In genomic region chr15:30514545-30514944, GRCh38 we compare ENCODE assay signal across 17 cellular contexts. TPM values are rescaled to one million over a fixed set of nuclear protein-coding genes. Genes with fewer than 3 reads are reported as not detected.
DNase-seq lines count a peak whose midpoint lies in the region; ATAC-seq, FAIRE-seq and TF ChIP-seq lines count a peak whose summit lies in the region.
"Not testable (repeated sequence)": the region's sequence is repeated elsewhere in the genome, so short reads cannot be mapped to it uniquely, and the experiment has no call there.
"Had no signal": no experiment of that assay in that cellular context is flagged by ENCODE, and none has a peak within 500 bp of the region (broad histone marks: within the 10 kb centered on the region; RNA-seq: fewer than 3 reads in every experiment).

No MANE protein-coding gene starts in this region.

- H3K9me3 Mint-ChIP-seq in GM23338, WTC11: not testable (repeated sequence)

- H3K79me2 ChIP-seq in GM23338 (replicated peaks; ENCODE audit: insufficient read depth), result not testable (repeated sequence)

- CTCF ChIA-PET in A549 (lab: Yijun Ruan, JAX); WTC11 (lab: Charles Lee): not testable (repeated sequence)

- not testable (repeated sequence) for H2AFZ ChIP-seq in GM23338

- not testable (repeated sequence) for H3K9me3 ChIP-seq in A549; RWPE2 (ENCODE audit: severe bottlenecking); small intestine (ENCODE audit: control insufficient read depth, low read depth)

- not testable (repeated sequence) for H3K27me3 ChIP-seq in GM23338 (ENCODE audit: insufficient read depth); RWPE2 (ENCODE audit: insufficient read depth, poor library complexity, severe bottlenecking); small intestine (ENCODE audit: control insufficient read depth in 2 of 2, insufficient read depth in 2 of 2, low read length in 2 of 2)

- not testable (repeated sequence) for H3K4me1 ChIP-seq in A549; GM23338 (ENCODE audit: insufficient read depth); RWPE2 (ENCODE audit: insufficient read depth, poor library complexity, severe bottlenecking); small intestine (ENCODE audit: control insufficient read depth in 2 of 2, insufficient read depth in 1 of 2, low read depth in 1 of 2, low read length in 1 of 2)

- not testable (repeated sequence) for H3F3A ChIP-seq in GM23338 (replicated peaks; ENCODE audit: low read depth)

- not testable (repeated sequence) for TF ChIP-seq POLR2A in A549 (IDR thresholded peaks at IDR 0.05; ENCODE audit: low read length); GM12891 (IDR thresholded peaks at IDR 0.05; ENCODE audit: low read depth, low read length)

- H3K27me3 Mint-ChIP-seq in GM23338 (ENCODE audit: insufficient read depth, low read depth, poor library complexity); WTC11 (ENCODE audit: low read depth): not testable (repeated sequence)

- no CpG with 5 or more reads among the region's 4 CpGs for WGBS in A549 (ENCODE audit: missing lambda C conversion rate)
- no CpG with 5 or more reads among the region's 4 CpGs for whole genome bisulfite sequencing in small intestine, 3 donors

- not testable (repeated sequence) for H3K4me2 ChIP-seq in A549, GM23338

- not testable (repeated sequence) for DNase-seq in A549 (ENCODE audit: low read depth in 1 of 2, low spot score in 1 of 2); GM12891 (ENCODE audit: insufficient read length, low spot score); GM23338 (ENCODE audit: low spot score); RWPE2 (ENCODE audit: low spot score); WTC11 (ENCODE audit: low spot score); small intestine

- H3K4me3 ChIP-seq in A549; GM23338; RWPE2 (ENCODE audit: severe bottlenecking); small intestine (ENCODE audit: low read depth in 1 of 2, low read length in 2 of 2): not testable (repeated sequence)

- H3K36me3 ChIP-seq in GM23338 (ENCODE audit: insufficient read depth); RWPE2 (ENCODE audit: low read depth); small intestine (ENCODE audit: control insufficient read depth in 2 of 2, insufficient read depth in 2 of 2, low read length in 2 of 2): not testable (repeated sequence)

- not testable (repeated sequence) for H3K27ac ChIP-seq in A549; GM23338 (ENCODE audit: low read depth); RWPE2 (ENCODE audit: poor library complexity, severe bottlenecking); small intestine (ENCODE audit: low read depth in 1 of 2, low read length in 1 of 2)

- ATAC-seq in A549, result peak; percentile 49 to 54; a peak in 2 of 6 replicates
- peak; percentile 70 for ATAC-seq in GM23338
- ATAC-seq in RWPE2 (ENCODE audit: low read depth), result peak; percentile 31; the same call in 1 of the 3 replicates
- ATAC-seq in WTC11, result peak; percentile 82

- not testable (repeated sequence) for H3K9me2 ChIP-seq in GM23338 (ENCODE audit: insufficient read depth)

- not testable (repeated sequence) for H4K20me1 ChIP-seq in GM23338 (replicated peaks; ENCODE audit: insufficient read depth)

- POLR2A ChIA-PET in A549 (lab: Yijun Ruan, JAX); WTC11 (lab: Charles Lee): not testable (repeated sequence)

- H3K4me1 Mint-ChIP-seq in GM23338, WTC11: not testable (repeated sequence)

- H3K36me3 Mint-ChIP-seq in GM23338 (ENCODE audit: low read depth); WTC11: not testable (repeated sequence)

- TF ChIP-seq EP300 in A549 (IDR thresholded peaks at IDR 0.05), result not testable (repeated sequence)

- not testable (repeated sequence) for TF ChIP-seq RAD21 in A549 (conservative IDR thresholded peaks at IDR 0.05 in 1 of 2, IDR thresholded peaks at IDR 0.05 in 1 of 2)

- not testable (repeated sequence) for FAIRE-seq in A549 (lab: Jason Lieb, UNC)
- FAIRE-seq in GM12891 (lab: Jason Lieb, UNC) (peak; percentile 59), colon (lab: Jason Lieb, UNC) (peak; percentile 80), small intestine (lab: Jason Lieb, UNC) (peak; percentile 77)

- H3K27ac Mint-ChIP-seq in GM23338, WTC11: not testable (repeated sequence)

- not testable (repeated sequence) for H3K4me3 Mint-ChIP-seq in GM23338, WTC11

- not testable (repeated sequence) for TF ChIP-seq CTCF in A549 (IDR thresholded peaks at IDR 0.05); GM23338 (conservative IDR thresholded peaks at IDR 0.05; ENCODE audit: low read depth in 2 of 2); RWPE2 (IDR thresholded peaks at IDR 0.05; ENCODE audit: poor library complexity, severe bottlenecking); WTC11 (IDR thresholded peaks at IDR 0.05)

RNA-seq across cellular contexts. Expression of gene GOLGA8Q, which starts 37.3 kb away (rescaled TPM):
- polyA plus RNA-seq in A549 (2011; rRNA removed) (0.34 and 0.45 TPM in 2 replicates), A549 (2017; fragmentation: RNase III; extraction: RNeasy Plus Mini Kit Qiagen cat#74134 plus additional on column Dnase treatment) (0.12 to 0.36 TPM (median 0.25 TPM) in 3 replicates), GM23338 (2016; fragmentation: Nextera tagmentation; extraction: Ambion mirVana) (not detected in 2 replicates), small intestine (under 1 TPM in 1 of 3 donors, not detected in 2; 0.21 TPM)
- polyA plus RNA-seq in A549 (2012; cell fraction: cytosol; rRNA removed), result 0.07 and 0.08 TPM in 2 replicates
- polyA plus RNA-seq in A549 (2012; cell fraction: nucleus; rRNA removed), result 0.40 and 0.44 TPM in 2 replicates
- 0.12 and 0.15 TPM in 2 replicates for polyA minus RNA-seq in A549 (2011; rRNA and poly(A)+ RNA removed)
- polyA plus RNA-seq in GM12891 (2012; ENCODE audit: low read depth, missing spikeins), result not detected
- not detected in 2 replicates for total RNA-seq in GM23338 (2014; rRNA removed; shearing (Covaris generic))
- total RNA-seq in WTC11 (2021), result 0.50 TPM in 1 of 3 replicates, not detected in the others
- total RNA-seq: A172; Caco-2; Calu3; CD4-positive, alpha-beta T cell; CD8-positive, alpha-beta T cell; Daoy had no signal
- polyA plus RNA-seq: CD14-positive monocyte; CD4-positive, alpha-beta memory T cell; CD4-positive, CD25-positive, alpha-beta regulatory T cell; CD8-positive, alpha-beta memory T cell had no signal

Comparison
In these comparisons a context has a peak if more than half of its experiments do, and no peak if none do; other contexts are left out.
1. ATAC-seq: peak in every context shown above with its lines; median percentile 82 in WTC11; 70 in GM23338; 52 in A549; 31 in RWPE2.